ENCODE assay signal across 8 cellular contexts in genomic region chr6:31834367-31834703, GRCh38. TPM values are rescaled to one million over a fixed set of nuclear protein-coding genes. Genes with fewer than 3 reads are reported as not detected.
A peak's percentile ranks its signal among the peaks of the same experiment; 100 is the strongest.
DNase-seq lines count a peak whose midpoint lies in the region; ATAC-seq lines count a peak whose summit lies in the region.

No MANE protein-coding gene starts in this region.

- peaks cover 84% of the 10 kb centered on the region for H3K4me1 ChIP-seq in mononuclear cell (ENCODE audit: insufficient read depth, low read length)

- H3K4me1 Mint-ChIP-seq in activated CD4-positive, alpha-beta T cell treated with anti-CD3 and anti-CD28 coated beads, Interleukin-2, amount 10 ng/mL, durations not matched to agents 7 days and 5 days: peaks cover 43% of the 10 kb centered on the region

- H3K27me3 Mint-ChIP-seq in activated CD4-positive, alpha-beta T cell treated with anti-CD3 and anti-CD28 coated beads, Interleukin-2, amount 10 ng/mL, durations not matched to agents 7 days and 5 days: no peaks in the 10 kb centered on the region

- peak overlapping the region; percentile 87 for H3K27ac ChIP-seq in epithelial cell of prostate

- DNase-seq in GM04503 (ENCODE audit: low read depth) (peak; percentile 53), NCI-H446 treated with DMSO at 0.1 percent for 48 hours (lab: John Stamatoyannopoulos, UW) (peak; percentile 80), epithelial cell of prostate (ENCODE audit: low read depth, low spot score) (no peak)
- peak; percentile 63 for DNase-seq in activated CD4-positive, alpha-beta T cell treated with anti-CD3 and anti-CD28 coated beads, Interleukin-2, amount 10 ng/mL, durations not matched to agents 7 days and 5 days
- peak; percentile 80 for DNase-seq in stimulated activated naive CD8-positive, alpha-beta T cell treated with anti-CD3 and anti-CD28 coated beads, Interleukin-15, Interleukin-2, amounts not matched to agents 100 U/mL and 50 U/mL, for 24 hours

- H3K27ac Mint-ChIP-seq in activated CD4-positive, alpha-beta T cell treated with anti-CD3 and anti-CD28 coated beads, Interleukin-2, amount 10 ng/mL, durations not matched to agents 7 days and 5 days: peak overlapping the region; percentile 97

- H3K9me3 Mint-ChIP-seq in activated CD4-positive, alpha-beta T cell treated with anti-CD3 and anti-CD28 coated beads, Interleukin-2, amount 10 ng/mL, durations not matched to agents 7 days and 5 days: no peaks in the 10 kb centered on the region

- no peaks in the 10 kb centered on the region for H3K27me3 ChIP-seq in mononuclear cell (ENCODE audit: insufficient read depth, low read length)

- CTCF ChIA-PET in activated CD4-positive, alpha-beta T cell treated with anti-CD3 and anti-CD28 coated beads, Interleukin-2, amount 10 ng/mL, durations not matched to agents 7 days and 5 days (lab: Charles Lee): interaction anchor here (0.7 to 2.1 kb wide), 3 partner anchors 9 to 96 kb away, joined by 3 to 5 read pairs (median 4); no protein-coding TSS in a partner anchor

- ATAC-seq in HG03064 (IDR thresholded peaks at IDR 0.05; ENCODE audit: low read depth, unreplicated experiment) (peak; percentile 39), HG03460 (IDR thresholded peaks at IDR 0.05; ENCODE audit: unreplicated experiment) (no peak)
- peak; percentile 64 for ATAC-seq in stimulated activated naive CD8-positive, alpha-beta T cell treated with anti-CD3 and anti-CD28 coated beads, Interleukin-15, Interleukin-2, amounts not matched to agents 100 U/mL and 50 U/mL, for 24 hours

- H3K4me3 ChIP-seq in mononuclear cell (ENCODE audit: low read length): peak overlapping the region; percentile 96

- POLR2A ChIA-PET in activated CD4-positive, alpha-beta T cell treated with anti-CD3 and anti-CD28 coated beads, Interleukin-2, amount 10 ng/mL, durations not matched to agents 7 days and 5 days (lab: Charles Lee): interaction anchor here (1.1 kb wide), 1 partner anchor 94 kb away, joined by 7 read pairs; the partner anchor contains the start of gene MSH5

- peaks cover 50% of the 10 kb centered on the region for H3K36me3 Mint-ChIP-seq in activated CD4-positive, alpha-beta T cell treated with anti-CD3 and anti-CD28 coated beads, Interleukin-2, amount 10 ng/mL, durations not matched to agents 7 days and 5 days (ENCODE audit: low read depth)

- no peaks in the 10 kb centered on the region for H3K9me3 ChIP-seq in mononuclear cell (ENCODE audit: low read depth, low read length)

- H3K4me3 Mint-ChIP-seq in activated CD4-positive, alpha-beta T cell treated with anti-CD3 and anti-CD28 coated beads, Interleukin-2, amount 10 ng/mL, durations not matched to agents 7 days and 5 days: peak overlapping the region; percentile 97

RNA-seq across cellular contexts. Expression of gene HSPA1B, which starts 6.8 kb away (rescaled TPM):
- total RNA-seq in activated CD4-positive, alpha-beta T cell treated with anti-CD3 and anti-CD28 coated beads, Interleukin-2, amount 10 ng/mL, durations not matched to agents 7 days and 5 days: 10 to 100 TPM; 44.0 to 47.2 TPM
- total RNA-seq in mononuclear cell: 13.3 TPM

RNA-seq across cellular contexts. Expression of gene HSPA1A, which starts 19.0 kb away (rescaled TPM):
- total RNA-seq in activated CD4-positive, alpha-beta T cell treated with anti-CD3 and anti-CD28 coated beads, Interleukin-2, amount 10 ng/mL, durations not matched to agents 7 days and 5 days: 10 to 100 TPM; 89.8 to 92.7 TPM
- 16.6 TPM for total RNA-seq in mononuclear cell

RNA-seq across cellular contexts. Expression of gene HSPA1L, which starts 19.3 kb away (rescaled TPM):
- 1 to 10 TPM; 3.3 to 3.5 TPM for total RNA-seq in activated CD4-positive, alpha-beta T cell treated with anti-CD3 and anti-CD28 coated beads, Interleukin-2, amount 10 ng/mL, durations not matched to agents 7 days and 5 days
- total RNA-seq in mononuclear cell: 2.7 TPM

RNA-seq across cellular contexts. Expression of gene LSM2, which starts 27.6 kb away (rescaled TPM):
- total RNA-seq in activated CD4-positive, alpha-beta T cell treated with anti-CD3 and anti-CD28 coated beads, Interleukin-2, amount 10 ng/mL, durations not matched to agents 7 days and 5 days: 100 to 1,000 TPM; 103 to 109 TPM
- total RNA-seq in mononuclear cell: 15.4 TPM

RNA-seq across cellular contexts. Expression of gene NEU1, which starts 28.3 kb away (rescaled TPM):
- 10 to 100 TPM; 16.7 to 17.0 TPM for total RNA-seq in activated CD4-positive, alpha-beta T cell treated with anti-CD3 and anti-CD28 coated beads, Interleukin-2, amount 10 ng/mL, durations not matched to agents 7 days and 5 days
- total RNA-seq in mononuclear cell: 19.4 TPM
